ENCODE assay signal across 12 cellular contexts in genomic region chr2:240685771-240686371, GRCh38. TPM values are rescaled to one million over a fixed set of nuclear protein-coding genes. Genes with fewer than 3 reads are reported as not detected.
A peak's percentile ranks its signal among the peaks of the same experiment; 100 is the strongest.
DNase-seq lines count a peak whose midpoint lies in the region; ATAC-seq and TF ChIP-seq lines count a peak whose summit lies in the region.
"Had no signal": no experiment of that assay in that cellular context is flagged by ENCODE, and none has a peak within 500 bp of the region (broad histone marks: within the 10 kb centered on the region; RNA-seq: fewer than 3 reads in every experiment).

No MANE protein-coding gene starts in this region.

- H3K36me3 Mint-ChIP-seq in type B pancreatic cell: no peaks in the 10 kb centered on the region
- H3K36me3 Mint-ChIP-seq in activated naive CD4-positive, alpha-beta T cell treated with anti-CD3 and anti-CD28 coated beads for 36 hours (ENCODE audit: low read depth): no peaks in the 10 kb centered on the region

- intact Hi-C loops in Right ventricle myocardium inferior (cut with DNase I) (no loop called here), left cardiac atrium (cut with DNase I) (no loop called here)
- intact Hi-C loops in activated naive CD4-positive, alpha-beta T cell treated with anti-CD3 and anti-CD28 coated beads for 36 hours (cut with micrococcal nuclease): no loop called here

- CTCF ChIA-PET in activated naive CD4-positive, alpha-beta T cell treated with anti-CD3 and anti-CD28 coated beads for 36 hours (lab: Charles Lee): interaction anchor here (0.9 kb wide), 1 partner anchor 172 kb away, joined by 3 read pairs; no protein-coding TSS in a partner anchor

- H3K79me2 ChIP-seq in hepatocyte: no peaks in the 10 kb centered on the region

- H3K4me1 ChIP-seq in hepatocyte (ENCODE audit: insufficient read depth): peaks cover 11% of the 10 kb centered on the region

- peak overlapping the region; percentile 63 for H3K4me3 Mint-ChIP-seq in type B pancreatic cell
- H3K4me3 Mint-ChIP-seq in activated naive CD4-positive, alpha-beta T cell treated with anti-CD3 and anti-CD28 coated beads for 36 hours: no peak overlapping the region

- TF ChIP-seq CTCF in hepatocyte (IDR thresholded peaks at IDR 0.05; ENCODE audit: poor library complexity) (no peak), type B pancreatic cell (conservative IDR thresholded peaks at IDR 0.05) (no peak)

- no peaks in the 10 kb centered on the region for H3K9me3 Mint-ChIP-seq in type B pancreatic cell
- H3K9me3 Mint-ChIP-seq in activated naive CD4-positive, alpha-beta T cell treated with anti-CD3 and anti-CD28 coated beads for 36 hours: no peaks in the 10 kb centered on the region

- peak overlapping the region; percentile 62 for H3K27ac ChIP-seq in hepatocyte
- H3K27ac ChIP-seq: BLaER1 had no signal

- H3K4me3 ChIP-seq in hepatocyte: no peak overlapping the region
- H3K4me3 ChIP-seq: BLaER1 had no signal

- H3K36me3 ChIP-seq in hepatocyte (replicated peaks; ENCODE audit: insufficient read depth, low read depth): no peaks in the 10 kb centered on the region
- H3K36me3 ChIP-seq: BLaER1 had no signal

- H3K27me3 Mint-ChIP-seq in type B pancreatic cell: no peaks in the 10 kb centered on the region
- no peaks in the 10 kb centered on the region for H3K27me3 Mint-ChIP-seq in activated naive CD4-positive, alpha-beta T cell treated with anti-CD3 and anti-CD28 coated beads for 36 hours (ENCODE audit: low read depth)

- ATAC-seq in Right ventricle myocardium inferior (no peak), left cardiac atrium (no peak), GM18861 (IDR thresholded peaks at IDR 0.05; ENCODE audit: unreplicated experiment) (no peak)

- H4K20me1 ChIP-seq in hepatocyte (ENCODE audit: insufficient read depth, poor library complexity, severe bottlenecking): no peaks in the 10 kb centered on the region
- H4K20me1 ChIP-seq: BLaER1 had no signal

- no peaks in the 10 kb centered on the region for H3K9me2 ChIP-seq in hepatocyte (replicated peaks; ENCODE audit: insufficient read depth)

- peaks cover 10% of the 10 kb centered on the region for H3K4me1 Mint-ChIP-seq in type B pancreatic cell (ENCODE audit: unreplicated experiment)
- peaks cover 5% of the 10 kb centered on the region for H3K4me1 Mint-ChIP-seq in activated naive CD4-positive, alpha-beta T cell treated with anti-CD3 and anti-CD28 coated beads for 36 hours (ENCODE audit: low read depth)

- peak overlapping the region; percentile 35 for H3K4me2 ChIP-seq in hepatocyte
- H3K4me2 ChIP-seq: BLaER1 had no signal

- WGBS in hepatocyte (ENCODE audit: low lambda C conversion rate, missing lambda C conversion rate): 44% methylated on average over 10 of the region's 10 CpGs

- peak; percentile 55 for DNase-seq in Right ventricle myocardium inferior (ENCODE audit: missing footprints)
- DNase-seq in left cardiac atrium: no peak
- DNase-seq in NCI-H2196 (lab: John Stamatoyannopoulos, UW; ENCODE audit: unreplicated experiment): peak; percentile 29
- peak; percentile 75 for DNase-seq in hepatocyte (ENCODE audit: low spot score)
- DNase-seq in type B pancreatic cell (ENCODE audit: extremely low spot score, unreplicated experiment): peak; percentile 68
- no peak for DNase-seq in stimulated activated CD4-positive, alpha-beta T cell treated with anti-CD3 and anti-CD28 coated beads, Interleukin-2, amount 100 ng/mL, for 24 hours
- no peak for DNase-seq in activated naive CD4-positive, alpha-beta T cell treated with anti-CD3 and anti-CD28 coated beads for 36 hours
- DNase-seq: activated T-cell treated with anti-CD3 and anti-CD28 coated beads, Interleukin-2, amount 50 U/mL, for 48 hours had no signal

- H3K27me3 ChIP-seq in hepatocyte: no peaks in the 10 kb centered on the region
- H3K27me3 ChIP-seq: BLaER1 had no signal

- peak overlapping the region; percentile 84 for H3K27ac Mint-ChIP-seq in type B pancreatic cell
- H3K27ac Mint-ChIP-seq in activated naive CD4-positive, alpha-beta T cell treated with anti-CD3 and anti-CD28 coated beads for 36 hours: no peak overlapping the region

- H3K9me3 ChIP-seq in hepatocyte (ENCODE audit: low read depth): no peaks in the 10 kb centered on the region
- H3K9me3 ChIP-seq: BLaER1 had no signal

- no peak overlapping the region for H2AFZ ChIP-seq in hepatocyte

RNA-seq across cellular contexts. Expression of gene AQP12B, which starts 3.2 kb away (rescaled TPM):
- total RNA-seq in Right ventricle myocardium inferior (not detected), left cardiac atrium (not detected), hepatocyte (0.04 TPM in 1 of 2 replicates, not detected in the other), type B pancreatic cell (ENCODE audit: low replicate concordance) (0.10 and 0.43 TPM in 2 replicates)
- 0.38 and 0.53 TPM in 2 replicates for polyA plus RNA-seq in hepatocyte
- total RNA-seq in activated naive CD4-positive, alpha-beta T cell treated with anti-CD3 and anti-CD28 coated beads for 36 hours: not detected
- total RNA-seq: epithelial cell of proximal tubule, skeletal muscle tissue had no signal

RNA-seq across cellular contexts. Expression of gene AQP12A, which starts 5.8 kb away (rescaled TPM):
- total RNA-seq in Right ventricle myocardium inferior (not detected), left cardiac atrium (not detected), hepatocyte (not detected in 2 replicates), type B pancreatic cell (ENCODE audit: low replicate concordance) (0.97 TPM in 1 of 2 replicates, not detected in the other)
- not detected in 2 replicates for polyA plus RNA-seq in hepatocyte
- not detected for total RNA-seq in activated naive CD4-positive, alpha-beta T cell treated with anti-CD3 and anti-CD28 coated beads for 36 hours
- total RNA-seq: epithelial cell of proximal tubule, skeletal muscle tissue had no signal

Comparison
In these comparisons a context has a peak if more than half of its experiments do, and no peak if none do; other contexts are left out.
1. DNase-seq: peak in Right ventricle myocardium inferior (single experiment), NCI-H2196 (single experiment), hepatocyte (single experiment) and type B pancreatic cell (single experiment); none in left cardiac atrium (single experiment), stimulated activated CD4-positive, alpha-beta T cell treated with anti-CD3 and anti-CD28 coated beads, Interleukin-2, amount 100 ng/mL, for 24 hours (0 of 2) and activated naive CD4-positive, alpha-beta T cell treated with anti-CD3 and anti-CD28 coated beads for 36 hours (single experiment).